12 cellular contexts compared by ENCODE assay signal in genomic region chr5:83364322-83365299, GRCh38.
DNase-seq lines count a peak whose midpoint lies in the region; ATAC-seq lines count a peak whose summit lies in the region.
"Had no signal": no experiment of that assay in that cellular context is flagged by ENCODE, and none has a peak within 500 bp of the region (broad histone marks: within the 10 kb centered on the region; RNA-seq: fewer than 3 reads in every experiment).

No MANE protein-coding gene starts in this region.

- DNase-seq in CD1c-positive myeloid dendritic cell (ENCODE audit: extremely low spot score) (peak; percentile 61), RKO (ENCODE audit: low spot score) (no peak), pons (ENCODE audit: low spot score) (no peak), NCI-H2227 treated with DMSO at 0.1 percent for 48 hours (lab: John Stamatoyannopoulos, UW) (no peak), activated T-cell treated with anti-CD3 and anti-CD28 coated beads for 4 hours (no peak)
- DNase-seq: activated CD4-positive, alpha-beta T cell treated with anti-CD3 and anti-CD28 coated beads, Interleukin-2, amount 50 U/mL, for 1 hour; DMS 273 treated with DMSO at 0.1 percent for 48 hours; NCI-H345 had no signal

- ATAC-seq in GM19328 (IDR thresholded peaks at IDR 0.05; ENCODE audit: unreplicated experiment) (peak; percentile 46), HG02759 (IDR thresholded peaks at IDR 0.05; ENCODE audit: unreplicated experiment) (peak; percentile 61), HG03571 (IDR thresholded peaks at IDR 0.05; ENCODE audit: unreplicated experiment) (peak; percentile 59)
- ATAC-seq: HepG2 had no signal
